In the genomic region with DNA sequence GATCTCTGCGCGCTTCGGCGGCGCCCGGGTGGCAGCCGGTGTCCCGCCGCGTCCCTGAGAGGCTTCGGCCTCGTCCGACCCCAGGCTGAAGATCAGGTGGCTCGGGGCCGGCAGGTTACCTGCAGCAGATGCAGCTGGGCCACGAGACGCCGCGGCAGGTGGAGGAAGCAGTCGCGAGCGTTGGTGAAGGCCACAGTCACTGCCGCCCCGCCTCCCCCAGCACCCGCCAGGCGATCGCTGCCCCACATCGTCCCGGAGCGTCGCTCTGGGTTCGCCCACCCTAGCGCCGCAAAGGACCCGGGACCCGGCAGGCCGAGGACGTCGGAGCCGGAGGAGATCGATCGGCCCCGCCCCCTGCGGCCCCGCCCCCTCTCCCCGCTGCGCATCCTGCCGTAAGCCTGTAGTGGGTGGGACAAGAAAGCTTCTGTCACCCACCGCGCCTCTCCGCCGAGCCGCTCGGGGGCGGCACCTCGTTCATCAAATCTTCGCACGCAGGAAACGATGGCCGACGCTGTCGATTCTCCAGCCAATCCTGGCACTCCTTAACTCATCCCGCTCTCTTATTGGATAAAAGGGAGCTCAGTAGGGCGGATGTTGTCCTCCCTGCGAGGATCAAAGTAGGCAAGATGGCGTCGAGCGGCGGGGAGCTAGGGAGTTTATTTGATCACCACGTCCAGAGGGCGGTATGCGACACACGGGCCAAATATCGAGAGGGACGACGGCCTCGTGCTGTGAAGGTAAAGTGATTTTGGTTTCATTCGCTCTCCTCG, we compare ENCODE assay signal across 8 cellular contexts. TPM values are rescaled to one million over a fixed set of nuclear protein-coding genes. Genes with fewer than 3 reads are reported as not detected.
DNase-seq lines count a peak whose midpoint lies in the region; ATAC-seq, FAIRE-seq and TF ChIP-seq lines count a peak whose summit lies in the region.

A gene (minus strand): TSS at position 333 of the 770 bp plus-strand sequence. CDS start 85 bp downstream, at position 248.
A gene (plus strand): TSS at position 608 of the 770 bp plus-strand sequence. CDS start 19 bp downstream, at position 627.

- H3K36me3 ChIP-seq in Karpas-422 (ENCODE audit: insufficient read depth, low read length) (peaks cover 29% of the 10 kb centered on the region), esophagus muscularis mucosa (peaks cover 13 to 38% (median 22%) of the 10 kb centered on the region in 4 donors), muscle layer of duodenum (ENCODE audit: control insufficient read depth in 1 of 2, insufficient read depth in 2 of 2, low read length in 2 of 2) (peaks cover 23 to 28% of the 10 kb centered on the region in 2 donors)

- H3K9me3 ChIP-seq in Karpas-422 (ENCODE audit: low read length) (no peaks in the 10 kb centered on the region), esophagus muscularis mucosa (no peaks in the 10 kb centered on the region), muscle layer of duodenum (ENCODE audit: control insufficient read depth in 1 of 2, low read length in 2 of 2) (no peaks in the 10 kb centered on the region)

- H3K27ac ChIP-seq in Karpas-422 (ENCODE audit: low read length) (peak within 1 kb of the TSS; percentile 90), esophagus muscularis mucosa (replicated peaks in 1 of 4) (peak within 1 kb of the TSS; percentile 88 to 93 (median 90)), muscle layer of duodenum (ENCODE audit: low read length) (peak within 1 kb of the TSS; percentile 96)

- no peaks in the 10 kb centered on the region for H3K27me3 Mint-ChIP-seq in activated T-cell treated with anti-CD3 and anti-CD28 coated beads, Interleukin-2, amount 50 U/mL, for 72 hours (ENCODE audit: low read depth)

- H3K4me3 Mint-ChIP-seq in activated T-cell treated with anti-CD3 and anti-CD28 coated beads, Interleukin-2, amount 50 U/mL, for 72 hours, result peak within 1 kb of the TSS; percentile 80 to 96

- H4K20me1 ChIP-seq in Karpas-422 (ENCODE audit: insufficient read depth, low read depth, low read length), result no peaks in the 10 kb centered on the region

- TF ChIP-seq CTCF in esophagus muscularis mucosa (IDR thresholded peaks at IDR 0.05), result peak; percentile 39 to 69 (median 67)

- H3K36me3 Mint-ChIP-seq in activated T-cell treated with anti-CD3 and anti-CD28 coated beads, Interleukin-2, amount 50 U/mL, for 72 hours (ENCODE audit: insufficient read depth in 2 of 2), result peaks cover 7 to 9% of the 10 kb centered on the region in 2 donors

- no peaks in the 10 kb centered on the region for H3K9me3 Mint-ChIP-seq in activated T-cell treated with anti-CD3 and anti-CD28 coated beads, Interleukin-2, amount 50 U/mL, for 72 hours

- H3K9ac ChIP-seq in Karpas-422 (ENCODE audit: low read length), result peak within 1 kb of the TSS; percentile 95

- H3K4me2 ChIP-seq in Karpas-422 (ENCODE audit: low read depth, low read length, poor library complexity, severe bottlenecking), result peak within 1 kb of the TSS; percentile 93

- peak within 1 kb of the TSS; percentile 61 for H2AFZ ChIP-seq in Karpas-422 (ENCODE audit: low read length)

- no peak for TF ChIP-seq POLR2A in esophagus muscularis mucosa (IDR thresholded peaks at IDR 0.05; ENCODE audit: low read depth)

- no peak for TF ChIP-seq EP300 in esophagus muscularis mucosa (IDR thresholded peaks at IDR 0.05)

- H3K27ac Mint-ChIP-seq in activated T-cell treated with anti-CD3 and anti-CD28 coated beads, Interleukin-2, amount 50 U/mL, for 72 hours, result peak within 1 kb of the TSS; percentile 95

- peak; percentile 99 for DNase-seq in Daoy (ENCODE audit: low read depth)
- DNase-seq in Karpas-422, result peak; percentile 99
- DNase-seq in RCC 7860 (ENCODE audit: low spot score), result peak; percentile 99
- peak; percentile 93 to 96 for DNase-seq in activated T-cell treated with anti-CD3 and anti-CD28 coated beads, Interleukin-2, amount 50 U/mL, for 72 hours
- DNase-seq in esophagus muscularis mucosa (ENCODE audit: extremely low spot score), result peak; percentile 99
- DNase-seq in stimulated activated CD8-positive, alpha-beta memory T cell treated with anti-CD3 and anti-CD28 coated beads, Interleukin-7, amount 100 ng/mL, for 4 hours (ENCODE audit: low read depth in 2 of 2), result peak; percentile 95 to 97

- H3K4me3 ChIP-seq in Karpas-422 (ENCODE audit: low read length) (peak within 1 kb of the TSS; percentile 78), esophagus muscularis mucosa (peak within 1 kb of the TSS; percentile 87 to 98 (median 92)), muscle layer of duodenum (ENCODE audit: low read depth in 1 of 2, low read length in 2 of 2) (peak within 1 kb of the TSS; percentile 90 to 95)

- no peaks in the 10 kb centered on the region for H3K9me2 ChIP-seq in Karpas-422 (replicated peaks; ENCODE audit: insufficient read depth, low read length)

- peaks cover 36% of the 10 kb centered on the region for H3K4me1 Mint-ChIP-seq in activated T-cell treated with anti-CD3 and anti-CD28 coated beads, Interleukin-2, amount 50 U/mL, for 72 hours (ENCODE audit: low read depth)

- peak; percentile 94 for ATAC-seq in GM21825 (IDR thresholded peaks at IDR 0.05; ENCODE audit: unreplicated experiment)
- ATAC-seq in activated T-cell treated with anti-CD3 and anti-CD28 coated beads, Interleukin-2, amount 50 U/mL, for 72 hours (replicated peaks in 1 of 2), result peak; percentile 93

- intact Hi-C loops in esophagus muscularis mucosa (cut with DNase I), result no loop called here

- WGBS in esophagus muscularis mucosa, result under 1% methylated on average over 33 of the region's 79 CpGs

- FAIRE-seq in RCC 7860 (lab: Jason Lieb, UNC), result peak; percentile 93

- H3K4me1 ChIP-seq in Karpas-422 (ENCODE audit: low read length) (peaks cover 27% of the 10 kb centered on the region), esophagus muscularis mucosa (peaks cover 21 to 33% (median 32%) of the 10 kb centered on the region in 4 donors), muscle layer of duodenum (ENCODE audit: control insufficient read depth in 1 of 2, insufficient read depth in 2 of 2, low read length in 2 of 2) (peaks cover 11 to 41% of the 10 kb centered on the region in 2 donors)

- H3K79me2 ChIP-seq in Karpas-422 (ENCODE audit: low read length), result peaks cover 65% of the 10 kb centered on the region

- H3K27me3 ChIP-seq in Karpas-422 (ENCODE audit: low read length) (no peaks in the 10 kb centered on the region), esophagus muscularis mucosa (no peaks in the 10 kb centered on the region), muscle layer of duodenum (ENCODE audit: low read depth, low read length) (no peaks in the 10 kb centered on the region)

RNA-seq across cellular contexts. Expression of the first gene that starts in this region (rescaled TPM):
- 8.4 and 8.7 TPM in 2 replicates for total RNA-seq in Daoy (2014; rRNA removed; shearing (Covaris generic))
- 31.8 and 66.1 TPM in 2 replicates for total RNA-seq in Karpas-422 (2014; rRNA removed; shearing (Covaris generic); ENCODE audit: low replicate concordance)
- 10 to 100 TPM; 20.8 to 22.8 TPM for total RNA-seq in activated T-cell treated with anti-CD3 and anti-CD28 coated beads, Interleukin-2, amount 50 U/mL, for 72 hours
- total RNA-seq in esophagus muscularis mucosa, result 10 to 100 TPM; 12.9 to 19.5 (median 14.1) TPM

RNA-seq across cellular contexts. Expression of the second gene that starts in this region (rescaled TPM):
- 5.4 and 7.5 TPM in 2 replicates for total RNA-seq in Daoy (2014; rRNA removed; shearing (Covaris generic))
- total RNA-seq in Karpas-422 (2014; rRNA removed; shearing (Covaris generic); ENCODE audit: low replicate concordance), result 8.5 and 12.1 TPM in 2 replicates
- total RNA-seq in activated T-cell treated with anti-CD3 and anti-CD28 coated beads, Interleukin-2, amount 50 U/mL, for 72 hours, result 10 to 100 TPM; 13.5 to 16.1 TPM
- total RNA-seq in esophagus muscularis mucosa, result 10 to 100 TPM in 2 of 4 donors, 1 to 10 TPM in 2; 8.3 to 11.6 (median 10.1) TPM

Comparison
In these comparisons a context has a peak if more than half of its experiments do, and no peak if none do; other contexts are left out.
1. Peak in every context shown above with its lines: DNase-seq, ATAC-seq, H3K4me3 ChIP-seq and H3K27ac ChIP-seq.